20 cellular contexts compared by ENCODE assay signal in the genomic region with DNA sequence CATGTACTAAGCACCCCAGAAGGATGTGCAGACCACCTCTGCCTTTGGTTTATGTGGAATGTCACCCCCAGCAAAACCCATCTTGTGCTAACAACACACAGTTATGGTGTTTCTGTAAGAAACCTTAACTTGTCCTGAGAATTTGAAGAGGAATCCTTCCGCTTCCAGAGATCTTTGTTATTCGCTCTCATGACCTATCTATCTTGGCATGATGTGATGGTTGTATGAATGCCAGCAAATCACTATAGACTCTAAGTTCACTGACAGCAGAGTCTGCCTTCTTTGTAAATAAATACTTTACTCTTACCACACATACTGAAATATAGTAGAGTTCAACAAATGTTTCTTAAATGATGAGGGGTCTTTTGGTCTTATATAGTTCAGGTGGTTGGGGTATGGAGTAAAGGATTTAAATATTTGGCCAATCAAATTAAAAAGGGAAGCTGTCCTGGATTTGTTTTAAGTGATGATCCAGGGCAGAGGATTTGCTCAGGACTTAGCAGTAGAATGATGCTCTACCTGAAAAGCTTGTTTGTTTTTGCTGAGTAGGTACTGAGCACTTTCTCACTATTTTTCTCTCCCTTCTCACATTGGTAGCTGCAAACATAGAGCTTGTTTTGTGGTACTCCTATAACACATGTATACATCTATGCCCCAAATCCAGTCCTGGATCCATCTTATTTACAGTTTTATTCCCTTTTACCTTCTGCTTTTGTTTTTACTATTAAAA. TPM values are rescaled to one million over a fixed set of nuclear protein-coding genes. Genes with fewer than 3 reads are reported as not detected.
DNase-seq lines count a peak whose midpoint lies in the region; ATAC-seq, FAIRE-seq and TF ChIP-seq lines count a peak whose summit lies in the region.
"Had no signal": no experiment of that assay in that cellular context is flagged by ENCODE, and none has a peak within 500 bp of the region (broad histone marks: within the 10 kb centered on the region; RNA-seq: fewer than 3 reads in every experiment).

No MANE protein-coding gene starts in this region.

- CTCF ChIA-PET in PC-9 (lab: Charles Lee) = interaction anchor here (0.6 to 1.0 kb wide), 2 partner anchors 17 to 51 kb away, joined by 3 to 6 read pairs; no protein-coding TSS in a partner anchor
- CTCF ChIA-PET in naive thymus-derived CD4-positive, alpha-beta T cell (lab: Charles Lee) = interaction anchor here (0.6 to 1.0 kb wide), 3 partner anchors 20 to 1934 kb away, joined by 3 to 4 read pairs (median 4); no protein-coding TSS in a partner anchor

- H3K4me3 Mint-ChIP-seq in naive thymus-derived CD4-positive, alpha-beta T cell = no peak overlapping the region

- DNase-seq in H54 (ENCODE audit: insufficient read length, low spot score) = no peak
- no peak for DNase-seq in PC-9
- DNase-seq in epithelial cell of esophagus (ENCODE audit: low read depth) = peak; percentile 61
- no peak for DNase-seq in naive thymus-derived CD4-positive, alpha-beta T cell
- no peak for DNase-seq in NCI-H774 (lab: John Stamatoyannopoulos, UW)
- no peak for DNase-seq in GOT3 (lab: John Stamatoyannopoulos, UW)
- DNase-seq in activated gamma-delta T cell treated with Interleukin-2 at 50 U/mL for 16 hours = no peak
- DNase-seq: Caco-2, DMS153, H7, NCI-H1436, NCI-H2029 treated with DMSO at 0.1 percent for 48 hours, NCI-H2171 treated with DMSO at 0.1 percent for 48 hours, NCI-H82, Peyer's patch, Right ventricle myocardium superior had no signal

- H3K27ac Mint-ChIP-seq in naive thymus-derived CD4-positive, alpha-beta T cell = peak overlapping the region in 5 of 9 donors; percentile 0 to 35 (median 6)

- H3K9me3 ChIP-seq in PC-9 (ENCODE audit: insufficient read depth, low read depth) = no peaks in the 10 kb centered on the region; the same call in 1 of the 2 replicates
- no peaks in the 10 kb centered on the region for H3K9me3 ChIP-seq in naive thymus-derived CD4-positive, alpha-beta T cell (ENCODE audit: control insufficient read depth in 2 of 3, low read length in 3 of 3)
- H3K9me3 ChIP-seq: Caco-2, Peyer's patch had no signal

- no peak overlapping the region for H2AFZ ChIP-seq in PC-9

- peak; percentile 36 for FAIRE-seq in H54 (lab: Jason Lieb, UNC)
- FAIRE-seq: K562 had no signal

- peaks cover 57% of the 10 kb centered on the region for H3K4me1 ChIP-seq in PC-9 (replicated peaks; ENCODE audit: insufficient read depth)
- H3K4me1 ChIP-seq in naive thymus-derived CD4-positive, alpha-beta T cell (ENCODE audit: control insufficient read depth in 2 of 2, insufficient read depth in 2 of 2, low read length in 2 of 2) = peaks cover 0 to 12% of the 10 kb centered on the region in 2 donors
- H3K4me1 ChIP-seq: Peyer's patch had no signal

- H3F3A ChIP-seq in PC-9 (ENCODE audit: insufficient read depth, low read depth) = peaks cover 29% of the 10 kb centered on the region; the same call in 1 of the 2 replicates

- no peaks in the 10 kb centered on the region for H3K9me2 ChIP-seq in PC-9 (ENCODE audit: insufficient read depth)

- intact Hi-C loops in PC-9 (cut with micrococcal nuclease; ENCODE audit: unreplicated experiment) = loop anchor here (5.0 to 10.0 kb wide), 2 partner anchors 123 to 235 kb away; partner anchors contain the start of genes MASP1 and ST6GAL1
- intact Hi-C loops in naive thymus-derived CD4-positive, alpha-beta T cell (cut with micrococcal nuclease) = no loop called here

- H3K27ac ChIP-seq in PC-9 = peak overlapping the region; percentile 20; the same call in 1 of the 2 replicates
- H3K27ac ChIP-seq in naive thymus-derived CD4-positive, alpha-beta T cell (ENCODE audit: low read depth, low read length) = no peak overlapping the region
- H3K27ac ChIP-seq: Peyer's patch had no signal

- H3K79me2 ChIP-seq in PC-9 (ENCODE audit: low read depth) = no peaks in the 10 kb centered on the region

- H3K4me3 ChIP-seq in PC-9 (no peak overlapping the region), epithelial cell of esophagus (ENCODE audit: low read length) (no peak overlapping the region)
- H3K4me3 ChIP-seq in naive thymus-derived CD4-positive, alpha-beta T cell (ENCODE audit: low read length) = no peak overlapping the region
- H3K4me3 ChIP-seq: K562, Peyer's patch had no signal

- no peaks in the 10 kb centered on the region for H3K27me3 ChIP-seq in PC-9 (ENCODE audit: insufficient read depth, low read depth)
- H3K27me3 ChIP-seq in naive thymus-derived CD4-positive, alpha-beta T cell (ENCODE audit: control insufficient read depth in 2 of 2, insufficient read depth in 2 of 2, low read length in 2 of 2) = no peaks in the 10 kb centered on the region
- H3K27me3 ChIP-seq: Peyer's patch had no signal

- no peaks in the 10 kb centered on the region for H4K20me1 ChIP-seq in PC-9 (ENCODE audit: insufficient read depth)

- H3K27me3 Mint-ChIP-seq in naive thymus-derived CD4-positive, alpha-beta T cell = peaks cover 0 to 23% (median 0%) of the 10 kb centered on the region in 5 donors

- TF ChIP-seq CTCF in PC-9 (conservative IDR thresholded peaks at IDR 0.05) (no peak), epithelial cell of esophagus (IDR thresholded peaks at IDR 0.05; ENCODE audit: insufficient read depth, low read depth, low read length, missing control alignments) (no peak)

- peak overlapping the region; percentile 59 for H3K4me2 ChIP-seq in PC-9

- no peak for TF ChIP-seq POLR2A in H54 (IDR thresholded peaks at IDR 0.05; ENCODE audit: low read depth, low read length)

- H3K36me3 ChIP-seq in PC-9 (ENCODE audit: low read depth) = no peaks in the 10 kb centered on the region
- H3K36me3 ChIP-seq in naive thymus-derived CD4-positive, alpha-beta T cell (ENCODE audit: control insufficient read depth in 2 of 3, insufficient read depth in 3 of 3, low read length in 3 of 3) = no peaks in the 10 kb centered on the region
- H3K36me3 ChIP-seq: Peyer's patch had no signal

- no peaks in the 10 kb centered on the region for H3K36me3 Mint-ChIP-seq in naive thymus-derived CD4-positive, alpha-beta T cell

- peaks cover 7 to 27% (median 15%) of the 10 kb centered on the region in 7 donors for H3K4me1 Mint-ChIP-seq in naive thymus-derived CD4-positive, alpha-beta T cell

- POLR2A ChIA-PET in PC-9 (lab: Charles Lee; ENCODE audit: unreplicated experiment) = no interaction called here
- POLR2A ChIA-PET in naive thymus-derived CD4-positive, alpha-beta T cell (lab: Charles Lee) = no interaction called here

- BruUV-seq in PC-9 (replicated peaks; lab: Mats Ljungman, UMichigan) = no TSS peak

- no peak for ATAC-seq in naive thymus-derived CD4-positive, alpha-beta T cell
- no peak for ATAC-seq in HG02610 (IDR thresholded peaks at IDR 0.05; ENCODE audit: unreplicated experiment)
- ATAC-seq: K562, SK-N-SH treated with all-trans-retinoic acid at 6 μM for 48 hours had no signal

- H3K9me3 Mint-ChIP-seq in naive thymus-derived CD4-positive, alpha-beta T cell = no peaks in the 10 kb centered on the region

RNA-seq across cellular contexts. Expression of gene RTP1, which starts 27.9 kb away (rescaled TPM):
- not detected in 2 replicates for total RNA-seq in PC-9 (2021)
- total RNA-seq in naive thymus-derived CD4-positive, alpha-beta T cell = not detected
- polyA plus RNA-seq in naive thymus-derived CD4-positive, alpha-beta T cell = not detected
- total RNA-seq: Caco-2, K562, NCI-H460, Peyer's patch, Right ventricle myocardium superior had no signal
- polyA plus RNA-seq: K562 had no signal

RNA-seq across cellular contexts. Expression of gene RPL39L, which starts 30.1 kb away (rescaled TPM):
- 73.9 and 81.3 TPM in 2 replicates for total RNA-seq in PC-9 (2021)
- total RNA-seq in naive thymus-derived CD4-positive, alpha-beta T cell = 10 to 100 TPM in 1 of 5 experiments, 1 to 10 TPM in 2, under 1 TPM in 1, not detected in 1; 0.81 to 14.0 (median 2.8) TPM
- polyA plus RNA-seq in naive thymus-derived CD4-positive, alpha-beta T cell = 1 to 10 TPM; 3.0 to 4.0 TPM
